ENCODE assay signal across 20 cellular contexts in genomic region chr20:50068041-50068651, GRCh38.
"Had no signal": no experiment of that assay in that cellular context is flagged by ENCODE, and none has a peak within 500 bp of the region (broad histone marks: within the 10 kb centered on the region; RNA-seq: fewer than 3 reads in every experiment).

No MANE protein-coding gene starts in this region.

- H3K27ac Mint-ChIP-seq: activated CD4-positive, alpha-beta memory T cell treated with anti-CD3 and anti-CD28 coated beads, Interleukin-2, amount 10 ng/mL, durations not matched to agents 7 days and 5 days; activated CD8-positive, alpha-beta memory T cell treated with anti-CD3 and anti-CD28 coated beads, Interleukin-2, amount 10 ng/mL, durations not matched to agents 7 days and 5 days; activated naive CD8-positive, alpha-beta T cell treated with anti-CD3 and anti-CD28 coated beads for 36 hours; activated T-helper 17 cell treated with anti-CD3 and anti-CD28 coated beads, Interleukin-2, amount 50 U/mL, for 72 hours; dendritic cell treated with granulocyte-macrophage colony-stimulating factor and Interleukin-4, amounts not matched to agents 40 ng/mL and 50 ng/mL, for 4 days; memory B cell; naive thymus-derived CD4-positive, alpha-beta T cell had no signal

- ATAC-seq: activated CD8-positive, alpha-beta memory T cell treated with anti-CD3 and anti-CD28 coated beads, Interleukin-2, amount 10 ng/mL, durations not matched to agents 7 days and 5 days; activated T-helper 17 cell treated with anti-CD3 and anti-CD28 coated beads, Interleukin-2, amount 50 U/mL, for 72 hours; effector memory CD8-positive, alpha-beta T cell; left ventricle myocardium superior; mucosa of descending colon; naive thymus-derived CD4-positive, alpha-beta T cell had no signal

- H3K36me3 Mint-ChIP-seq: activated CD8-positive, alpha-beta memory T cell treated with anti-CD3 and anti-CD28 coated beads, Interleukin-2, amount 10 ng/mL, durations not matched to agents 7 days and 5 days; activated naive CD8-positive, alpha-beta T cell treated with anti-CD3 and anti-CD28 coated beads for 36 hours; immature natural killer cell; memory B cell; naive thymus-derived CD4-positive, alpha-beta T cell had no signal

- H3K4me3 ChIP-seq: esophagus squamous epithelium, mucosa of descending colon had no signal

- H3K27me3 Mint-ChIP-seq: activated T-helper 17 cell treated with anti-CD3 and anti-CD28 coated beads, Interleukin-2, amount 50 U/mL, for 72 hours had no signal

- H3K4me3 Mint-ChIP-seq: activated CD4-positive, alpha-beta memory T cell treated with anti-CD3 and anti-CD28 coated beads, Interleukin-2, amount 10 ng/mL, durations not matched to agents 7 days and 5 days; activated CD8-positive, alpha-beta memory T cell treated with anti-CD3 and anti-CD28 coated beads, Interleukin-2, amount 10 ng/mL, durations not matched to agents 7 days and 5 days; activated naive CD8-positive, alpha-beta T cell treated with anti-CD3 and anti-CD28 coated beads for 36 hours; activated T-helper 17 cell treated with anti-CD3 and anti-CD28 coated beads, Interleukin-2, amount 50 U/mL, for 72 hours; dendritic cell treated with granulocyte-macrophage colony-stimulating factor and Interleukin-4, amounts not matched to agents 40 ng/mL and 50 ng/mL, for 4 days; effector memory CD8-positive, alpha-beta T cell; immature natural killer cell; memory B cell; naive thymus-derived CD4-positive, alpha-beta T cell had no signal

- DNase-seq: activated CD4-positive, alpha-beta memory T cell treated with anti-CD3 and anti-CD28 coated beads, Interleukin-2, amount 10 ng/mL, durations not matched to agents 7 days and 5 days; activated CD4-positive, alpha-beta T cell treated with anti-CD3 and anti-CD28 coated beads for 48 hours; activated CD4-positive, CD25-positive, alpha-beta regulatory T cell; activated CD8-positive, alpha-beta memory T cell treated with anti-CD3 and anti-CD28 coated beads, Interleukin-2, amount 10 ng/mL, durations not matched to agents 7 days and 5 days; activated naive CD4-positive, alpha-beta T cell; activated naive CD8-positive, alpha-beta T cell treated with anti-CD3 and anti-CD28 coated beads for 36 hours; amniotic stem cell; effector memory CD8-positive, alpha-beta T cell; esophagus squamous epithelium; immature natural killer cell; kidney glomerular epithelial cell; left ventricle myocardium superior; naive thymus-derived CD4-positive, alpha-beta T cell; nucleus accumbens; retina; stimulated activated naive CD4-positive, alpha-beta T cell had no signal

- H3K9me3 Mint-ChIP-seq: activated CD4-positive, alpha-beta memory T cell treated with anti-CD3 and anti-CD28 coated beads, Interleukin-2, amount 10 ng/mL, durations not matched to agents 7 days and 5 days; activated naive CD8-positive, alpha-beta T cell treated with anti-CD3 and anti-CD28 coated beads for 36 hours; activated T-helper 17 cell treated with anti-CD3 and anti-CD28 coated beads, Interleukin-2, amount 50 U/mL, for 72 hours; dendritic cell treated with granulocyte-macrophage colony-stimulating factor and Interleukin-4, amounts not matched to agents 40 ng/mL and 50 ng/mL, for 4 days; effector memory CD8-positive, alpha-beta T cell; immature natural killer cell; memory B cell; naive thymus-derived CD4-positive, alpha-beta T cell had no signal

- H3K4me1 Mint-ChIP-seq: activated naive CD8-positive, alpha-beta T cell treated with anti-CD3 and anti-CD28 coated beads for 36 hours; activated T-helper 17 cell treated with anti-CD3 and anti-CD28 coated beads, Interleukin-2, amount 50 U/mL, for 72 hours had no signal

- H3K27me3 ChIP-seq: esophagus squamous epithelium had no signal

- H3K36me3 ChIP-seq: esophagus squamous epithelium had no signal

- H3K27ac ChIP-seq: esophagus squamous epithelium had no signal

- H3K9me3 ChIP-seq: esophagus squamous epithelium, mucosa of descending colon had no signal
